In the genomic region with DNA sequence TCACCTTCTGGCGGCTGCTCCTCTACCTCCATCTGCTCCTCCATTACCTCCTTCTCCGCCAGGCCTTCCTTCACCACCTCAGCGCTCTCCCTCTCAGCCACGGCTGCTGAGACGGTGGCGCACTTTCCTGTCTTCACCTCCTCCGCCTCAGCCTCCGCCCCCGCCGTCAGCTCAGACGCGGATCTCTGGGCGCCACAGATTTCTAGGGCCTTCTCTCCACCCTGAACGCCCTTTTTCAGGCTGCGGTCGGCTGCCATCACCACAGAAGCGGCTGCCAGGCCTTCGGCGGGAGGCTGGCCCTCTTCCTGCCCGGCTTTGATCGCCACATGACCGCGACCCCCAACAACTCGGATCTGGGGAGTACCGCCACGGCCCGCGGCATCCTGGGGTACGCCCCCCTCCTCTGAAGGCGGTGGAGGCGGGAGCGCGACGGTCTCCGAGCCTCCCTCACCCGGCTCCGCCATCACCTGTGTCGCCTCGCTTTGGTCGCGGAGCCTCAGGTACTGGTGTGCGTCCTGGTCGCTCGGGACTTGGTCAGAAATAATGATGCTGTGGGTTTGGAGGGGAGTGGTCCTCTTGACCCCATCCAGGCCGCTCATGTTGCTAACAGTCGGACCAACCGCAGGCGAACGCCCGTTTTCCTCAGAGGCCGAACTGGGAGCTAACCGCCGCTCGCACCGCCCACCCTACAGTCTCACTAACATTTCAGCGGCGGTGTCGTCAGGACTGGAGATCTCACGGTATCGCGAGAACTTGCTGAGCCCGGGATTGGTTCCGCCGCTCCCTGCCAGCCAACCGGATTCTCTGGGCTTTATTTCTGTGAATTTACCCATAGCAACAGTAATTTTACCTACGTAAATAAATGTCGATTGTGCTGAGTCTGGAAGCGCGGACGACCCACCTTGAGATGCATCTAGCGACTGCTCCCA, we compare ENCODE assay signal across 8 cellular contexts. TPM values are rescaled to one million over a fixed set of nuclear protein-coding genes. Genes with fewer than 3 reads are reported as not detected.
DNase-seq lines count a peak whose midpoint lies in the region; ATAC-seq and TF ChIP-seq lines count a peak whose summit lies in the region.

A gene (minus strand): TSS at position 699 of the 929 bp plus-strand sequence. CDS start 100 bp downstream, at position 599.

- H3K27me3 Mint-ChIP-seq in GM23338 (ENCODE audit: insufficient read depth, low read depth, poor library complexity), result peaks cover 4% of the 10 kb centered on the region
- H3K27me3 Mint-ChIP-seq in naive B cell, result no peaks in the 10 kb centered on the region
- H3K27me3 Mint-ChIP-seq in stimulated activated memory B cell treated with anti-CD40 and anti-IgM and Interleukin-4, amounts not matched to agents 10 μg/mL and 1 μg/mL and 100 μg/mL, for 72 hours, result no peaks in the 10 kb centered on the region

- H3K9me3 Mint-ChIP-seq in GM23338, result no peaks in the 10 kb centered on the region
- no peaks in the 10 kb centered on the region for H3K9me3 Mint-ChIP-seq in naive B cell
- H3K9me3 Mint-ChIP-seq in stimulated activated memory B cell treated with anti-CD40 and anti-IgM and Interleukin-4, amounts not matched to agents 10 μg/mL and 1 μg/mL and 100 μg/mL, for 72 hours, result no peaks in the 10 kb centered on the region

- H3K4me2 ChIP-seq in GM23338, result peak within 1 kb of the TSS; percentile 85

- H3K27ac Mint-ChIP-seq in GM23338 (peak within 1 kb of the TSS; percentile 100), naive B cell (peak within 1 kb of the TSS; percentile 96 to 100 (median 100))
- peak within 1 kb of the TSS; percentile 96 for H3K27ac Mint-ChIP-seq in stimulated activated memory B cell treated with anti-CD40 and anti-IgM and Interleukin-4, amounts not matched to agents 10 μg/mL and 1 μg/mL and 100 μg/mL, for 72 hours

- H3F3A ChIP-seq in GM23338 (replicated peaks; ENCODE audit: low read depth), result no peaks in the 10 kb centered on the region

- H3K4me3 Mint-ChIP-seq in GM23338 (peak within 1 kb of the TSS; percentile 93), naive B cell (peak within 1 kb of the TSS; percentile 94 to 100 (median 98))
- peak within 1 kb of the TSS; percentile 97 for H3K4me3 Mint-ChIP-seq in stimulated activated memory B cell treated with anti-CD40 and anti-IgM and Interleukin-4, amounts not matched to agents 10 μg/mL and 1 μg/mL and 100 μg/mL, for 72 hours

- peak; percentile 92 for ATAC-seq in GM23338
- peak; percentile 86 to 87 for ATAC-seq in naive B cell (ENCODE audit: low read depth in 2 of 2)
- peak; percentile 98 for ATAC-seq in stimulated activated memory B cell treated with anti-CD40 and anti-IgM and Interleukin-4, amounts not matched to agents 10 μg/mL and 1 μg/mL and 100 μg/mL, for 72 hours

- H3K27ac ChIP-seq in GM23338 (ENCODE audit: low read depth), result peak within 1 kb of the TSS; percentile 90

- H2AFZ ChIP-seq in GM23338, result peak within 1 kb of the TSS; percentile 30; the same call in 1 of the 2 replicates

- peaks cover 21% of the 10 kb centered on the region for H3K4me1 ChIP-seq in GM23338 (ENCODE audit: insufficient read depth)

- no peaks in the 10 kb centered on the region for H3K9me2 ChIP-seq in GM23338 (ENCODE audit: insufficient read depth)

- no peaks in the 10 kb centered on the region for H3K27me3 ChIP-seq in GM23338 (ENCODE audit: insufficient read depth)

- peaks cover 42% of the 10 kb centered on the region for H3K4me1 Mint-ChIP-seq in GM23338
- peaks cover 50 to 74% (median 63%) of the 10 kb centered on the region in 3 donors for H3K4me1 Mint-ChIP-seq in naive B cell
- H3K4me1 Mint-ChIP-seq in stimulated activated memory B cell treated with anti-CD40 and anti-IgM and Interleukin-4, amounts not matched to agents 10 μg/mL and 1 μg/mL and 100 μg/mL, for 72 hours, result peaks cover 62% of the 10 kb centered on the region

- H3K36me3 Mint-ChIP-seq in GM23338 (ENCODE audit: low read depth) (peaks cover 25% of the 10 kb centered on the region), naive B cell (peaks cover 16 to 21% of the 10 kb centered on the region in 2 donors)
- H3K36me3 Mint-ChIP-seq in stimulated activated memory B cell treated with anti-CD40 and anti-IgM and Interleukin-4, amounts not matched to agents 10 μg/mL and 1 μg/mL and 100 μg/mL, for 72 hours, result peaks cover 40% of the 10 kb centered on the region

- peaks cover 11% of the 10 kb centered on the region for H4K20me1 ChIP-seq in GM23338 (replicated peaks; ENCODE audit: insufficient read depth)

- peak in 1 of 2 experiments; percentile 23; a peak in 1 of 4 replicates for TF ChIP-seq CTCF in GM23338 (conservative IDR thresholded peaks at IDR 0.05; ENCODE audit: low read depth in 2 of 2)

- DNase-seq in Daoy (ENCODE audit: low read depth) (peak; percentile 97), GM23338 (ENCODE audit: low spot score) (peak; percentile 99), LHCN-M2 (ENCODE audit: low read depth) (peak; percentile 97), RPMI8226 (peak; percentile 94), fibroblast of gingiva (ENCODE audit: low read depth) (peak; percentile 97), naive B cell (peak; percentile 95)
- DNase-seq in activated T-helper 1 cell treated with anti-CD3 and anti-CD28 coated beads, Interleukin-2, amount 50 U/mL, for 16 hours (ENCODE audit: low read depth in 1 of 2, low spot score in 1 of 2), result peak; percentile 86 to 90

- H3K79me2 ChIP-seq in GM23338 (replicated peaks; ENCODE audit: insufficient read depth), result peaks cover 48% of the 10 kb centered on the region

- no peaks in the 10 kb centered on the region for H3K36me3 ChIP-seq in GM23338 (ENCODE audit: insufficient read depth)

- peak within 1 kb of the TSS; percentile 84 for H3K4me3 ChIP-seq in GM23338

TF ChIP-seq in GM23338, 12 proteins besides CTCF, POLR2A, EP300 and RAD21 (continues in another document):
- TF ChIP-seq, protein P1, sequence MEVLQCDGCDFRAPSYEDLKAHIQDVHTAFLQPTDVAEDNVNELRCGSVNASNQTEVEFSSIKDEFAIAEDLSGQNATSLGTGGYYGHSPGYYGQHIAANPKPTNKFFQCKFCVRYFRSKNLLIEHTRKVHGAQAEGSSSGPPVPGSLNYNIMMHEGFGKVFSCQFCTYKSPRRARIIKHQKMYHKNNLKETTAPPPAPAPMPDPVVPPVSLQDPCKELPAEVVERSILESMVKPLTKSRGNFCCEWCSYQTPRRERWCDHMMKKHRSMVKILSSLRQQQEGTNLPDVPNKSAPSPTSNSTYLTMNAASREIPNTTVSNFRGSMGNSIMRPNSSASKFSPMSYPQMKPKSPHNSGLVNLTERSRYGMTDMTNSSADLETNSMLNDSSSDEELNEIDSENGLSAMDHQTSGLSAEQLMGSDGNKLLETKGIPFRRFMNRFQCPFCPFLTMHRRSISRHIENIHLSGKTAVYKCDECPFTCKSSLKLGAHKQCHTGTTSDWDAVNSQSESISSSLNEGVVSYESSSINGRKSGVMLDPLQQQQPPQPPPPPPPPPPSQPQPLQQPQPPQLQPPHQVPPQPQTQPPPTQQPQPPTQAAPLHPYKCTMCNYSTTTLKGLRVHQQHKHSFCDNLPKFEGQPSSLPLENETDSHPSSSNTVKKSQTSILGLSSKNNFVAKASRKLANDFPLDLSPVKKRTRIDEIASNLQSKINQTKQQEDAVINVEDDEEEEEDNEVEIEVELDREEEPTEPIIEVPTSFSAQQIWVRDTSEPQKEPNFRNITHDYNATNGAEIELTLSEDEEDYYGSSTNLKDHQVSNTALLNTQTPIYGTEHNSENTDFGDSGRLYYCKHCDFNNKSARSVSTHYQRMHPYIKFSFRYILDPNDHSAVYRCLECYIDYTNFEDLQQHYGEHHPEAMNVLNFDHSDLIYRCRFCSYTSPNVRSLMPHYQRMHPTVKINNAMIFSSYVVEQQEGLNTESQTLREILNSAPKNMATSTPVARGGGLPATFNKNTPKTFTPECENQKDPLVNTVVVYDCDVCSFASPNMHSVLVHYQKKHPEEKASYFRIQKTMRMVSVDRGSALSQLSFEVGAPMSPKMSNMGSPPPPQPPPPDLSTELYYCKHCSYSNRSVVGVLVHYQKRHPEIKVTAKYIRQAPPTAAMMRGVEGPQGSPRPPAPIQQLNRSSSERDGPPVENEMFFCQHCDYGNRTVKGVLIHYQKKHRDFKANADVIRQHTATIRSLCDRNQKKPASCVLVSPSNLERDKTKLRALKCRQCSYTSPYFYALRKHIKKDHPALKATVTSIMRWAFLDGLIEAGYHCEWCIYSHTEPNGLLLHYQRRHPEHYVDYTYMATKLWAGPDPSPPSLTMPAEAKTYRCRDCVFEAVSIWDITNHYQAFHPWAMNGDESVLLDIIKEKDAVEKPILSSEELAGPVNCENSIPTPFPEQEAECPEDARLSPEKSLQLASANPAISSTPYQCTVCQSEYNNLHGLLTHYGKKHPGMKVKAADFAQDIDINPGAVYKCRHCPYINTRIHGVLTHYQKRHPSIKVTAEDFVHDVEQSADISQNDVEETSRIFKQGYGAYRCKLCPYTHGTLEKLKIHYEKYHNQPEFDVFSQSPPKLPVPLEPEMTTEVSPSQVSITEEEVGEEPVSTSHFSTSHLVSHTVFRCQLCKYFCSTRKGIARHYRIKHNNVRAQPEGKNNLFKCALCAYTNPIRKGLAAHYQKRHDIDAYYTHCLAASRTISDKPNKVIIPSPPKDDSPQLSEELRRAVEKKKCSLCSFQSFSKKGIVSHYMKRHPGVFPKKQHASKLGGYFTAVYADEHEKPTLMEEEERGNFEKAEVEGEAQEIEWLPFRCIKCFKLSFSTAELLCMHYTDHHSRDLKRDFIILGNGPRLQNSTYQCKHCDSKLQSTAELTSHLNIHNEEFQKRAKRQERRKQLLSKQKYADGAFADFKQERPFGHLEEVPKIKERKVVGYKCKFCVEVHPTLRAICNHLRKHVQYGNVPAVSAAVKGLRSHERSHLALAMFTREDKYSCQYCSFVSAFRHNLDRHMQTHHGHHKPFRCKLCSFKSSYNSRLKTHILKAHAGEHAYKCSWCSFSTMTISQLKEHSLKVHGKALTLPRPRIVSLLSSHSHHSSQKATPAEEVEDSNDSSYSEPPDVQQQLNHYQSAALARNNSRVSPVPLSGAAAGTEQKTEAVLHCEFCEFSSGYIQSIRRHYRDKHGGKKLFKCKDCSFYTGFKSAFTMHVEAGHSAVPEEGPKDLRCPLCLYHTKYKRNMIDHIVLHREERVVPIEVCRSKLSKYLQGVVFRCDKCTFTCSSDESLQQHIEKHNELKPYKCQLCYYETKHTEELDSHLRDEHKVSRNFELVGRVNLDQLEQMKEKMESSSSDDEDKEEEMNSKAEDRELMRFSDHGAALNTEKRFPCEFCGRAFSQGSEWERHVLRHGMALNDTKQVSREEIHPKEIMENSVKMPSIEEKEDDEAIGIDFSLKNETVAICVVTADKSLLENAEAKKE (CRISPR knock-in tag; IDR thresholded peaks at IDR 0.05), result no peak
- TF ChIP-seq ZNF331 (CRISPR knock-in tag; IDR thresholded peaks at IDR 0.05; ENCODE audit: low read depth), result no peak
- TF ChIP-seq POLR2AphosphoS5 (IDR thresholded peaks at IDR 0.05; ENCODE audit: low read depth), result peak; percentile 94

RNA-seq across cellular contexts. Expression of the gene that starts here (rescaled TPM):
- total RNA-seq in Daoy (2014; rRNA removed; shearing (Covaris generic)), result 36.9 and 41.2 TPM in 2 replicates
- total RNA-seq in GM23338 (2014; rRNA removed; shearing (Covaris generic)), result 61.8 and 66.1 TPM in 2 replicates
- polyA plus RNA-seq in GM23338 (2016; fragmentation: Nextera tagmentation; extraction: Ambion mirVana), result 24.6 and 24.9 TPM in 2 replicates
- total RNA-seq in LHCN-M2 (2014; rRNA removed), result 72.5 and 76.1 TPM in 2 replicates
- polyA plus RNA-seq in LHCN-M2 (2012), result 50.4 TPM
- 10 to 100 TPM; 51.5 to 94.2 (median 68.1) TPM for polyA plus RNA-seq in naive B cell (ENCODE audit: low read depth in 6 of 6)

Comparison
In these comparisons a context has a peak if more than half of its experiments do, and no peak if none do; other contexts are left out.
1. Peak in every context shown above with its lines: DNase-seq, ATAC-seq, H3K4me3 ChIP-seq and H3K27ac ChIP-seq.